In genomic region chr22:35357883-35358621, GRCh38 we compare ENCODE assay signal across 18 cellular contexts. TPM values are rescaled to one million over a fixed set of nuclear protein-coding genes. Genes with fewer than 3 reads are reported as not detected.
DNase-seq lines count a peak whose midpoint lies in the region; ATAC-seq, FAIRE-seq and TF ChIP-seq lines count a peak whose summit lies in the region.
"Had no signal": no experiment of that assay in that cellular context is flagged by ENCODE, and none has a peak within 500 bp of the region (broad histone marks: within the 10 kb centered on the region; RNA-seq: fewer than 3 reads in every experiment).

No MANE protein-coding gene starts in this region.

- peaks cover 8% of the 10 kb centered on the region for H3K27me3 Mint-ChIP-seq in HFFc6 (ENCODE audit: insufficient read depth)

- H3K4me3 Mint-ChIP-seq in HFFc6 = no peak overlapping the region

- no peak for TF ChIP-seq CTCF in A549 (IDR thresholded peaks at IDR 0.05)
- TF ChIP-seq CTCF in HFFc6 (IDR thresholded peaks at IDR 0.05) = no peak

- H3K4me1 Mint-ChIP-seq in HFFc6 (ENCODE audit: low read depth) = peaks cover 17% of the 10 kb centered on the region

- DNase-seq in A549 (ENCODE audit: low read depth in 1 of 2, low spot score in 1 of 2) (peak; percentile 43 to 52), HFFc6 (peak; percentile 59), SW 1271 (lab: John Stamatoyannopoulos, UW) (peak; percentile 36 to 58), OCI-M1 (lab: John Stamatoyannopoulos, UW) (no peak), cortex of kidney (lab: John Stamatoyannopoulos, UW) (no peak), DMS79 (lab: John Stamatoyannopoulos, UW) (no peak)
- DNase-seq in activated CD8-positive, alpha-beta memory T cell treated with anti-CD3 and anti-CD28 coated beads, Interleukin-2, amount 50 U/mL, for 48 hours = no peak
- DNase-seq: activated gamma-delta T cell treated with Interleukin-2 at 50 U/mL for 16 hours; body of pancreas; effector CD8-positive, alpha-beta T cell; H7; NCI-H2029 treated with DMSO at 0.1 percent for 48 hours; NCI-H82; pancreas; SJCRH30; small intestine; stomach had no signal

- no peak for TF ChIP-seq EP300 in A549 (IDR thresholded peaks at IDR 0.05)

- no peak overlapping the region for H3K4me3 ChIP-seq in A549
- H3K4me3 ChIP-seq: body of pancreas, pancreas, SJCRH30, stomach had no signal

- no peak overlapping the region for H3K4me2 ChIP-seq in A549

- H3K9me3 ChIP-seq in A549 = no peaks in the 10 kb centered on the region
- H3K9me3 ChIP-seq: body of pancreas, pancreas, SJCRH30, stomach had no signal

- no peak for TF ChIP-seq RAD21 in A549 (conservative IDR thresholded peaks at IDR 0.05 in 1 of 2, IDR thresholded peaks at IDR 0.05 in 1 of 2)

- H3K36me3 Mint-ChIP-seq in HFFc6 (ENCODE audit: low read depth) = no peaks in the 10 kb centered on the region

- peak overlapping the region in 1 of 2 experiments; percentile 63; a peak in 2 of 6 replicates for H3K27ac ChIP-seq in A549
- H3K27ac ChIP-seq: body of pancreas, pancreas, SJCRH30, stomach had no signal

- TF ChIP-seq POLR2A in A549 (IDR thresholded peaks at IDR 0.05; ENCODE audit: low read length) = no peak

- peaks cover 40% of the 10 kb centered on the region for H3K4me1 ChIP-seq in A549
- H3K4me1 ChIP-seq: body of pancreas, pancreas had no signal

- H3K27ac Mint-ChIP-seq in HFFc6 = peak overlapping the region; percentile 32; the same call in 1 of the 2 replicates

- CTCF ChIA-PET in A549 (lab: Yijun Ruan, JAX) = interaction anchor here (0.8 to 1.4 kb wide), 4 partner anchors 10 to 708 kb away, joined by 3 read pairs; no protein-coding TSS in a partner anchor

- H3K9me3 Mint-ChIP-seq in HFFc6 = peaks cover 5% of the 10 kb centered on the region; the same call in 1 of the 2 replicates

- POLR2A ChIA-PET in A549 (lab: Yijun Ruan, JAX) = interaction anchor here (0.6 to 1.1 kb wide), 3 partner anchors 22 to 52 kb away, joined by 3 to 5 read pairs (median 4); no protein-coding TSS in a partner anchor

- no peak for FAIRE-seq in A549 (lab: Jason Lieb, UNC)
- FAIRE-seq: pancreas, small intestine had no signal

- 74% methylated on average over 6 of the region's 6 CpGs for WGBS in A549 (ENCODE audit: missing lambda C conversion rate)

- ATAC-seq in A549 (peak; percentile 32 to 48; a peak in 3 of 6 replicates), esophagus mucosa (peak; percentile 72)
- ATAC-seq: body of pancreas, pancreas had no signal

TF ChIP-seq in A549, 52 proteins besides CTCF, POLR2A, EP300 and RAD21:
- TF ChIP-seq NR3C1 (IDR thresholded peaks at IDR 0.05) (no peak), CBX2 (IDR thresholded peaks at IDR 0.05; ENCODE audit: borderline replicate concordance, low read depth) (no peak), FOSL2 (IDR thresholded peaks at IDR 0.05) (no peak), FOSL2 (CRISPR knock-in tag; IDR thresholded peaks at IDR 0.05) (peak; percentile 23; the same call in 1 of the 2 replicates), ZC3H11A (IDR thresholded peaks at IDR 0.05) (no peak), PHF8 (IDR thresholded peaks at IDR 0.05; ENCODE audit: borderline replicate concordance, low read depth) (no peak), HES2 (IDR thresholded peaks at IDR 0.05) (no peak)
TF ChIP-seq in A549: peak in this region for 1.

RNA-seq across cellular contexts. Expression of gene HMOX1, which starts 22.8 kb away (rescaled TPM):
- polyA plus RNA-seq in A549 (2011; rRNA removed) (97.7 and 129 TPM in 2 replicates), A549 (2017; fragmentation: RNase III; extraction: RNeasy Plus Mini Kit Qiagen cat#74134 plus additional on column Dnase treatment) (374 to 506 TPM (median 426 TPM) in 3 replicates)
- polyA plus RNA-seq in A549 (2012; cell fraction: cytosol; rRNA removed) = 295 and 372 TPM in 2 replicates
- polyA plus RNA-seq in A549 (2012; cell fraction: nucleus; rRNA removed) = 385 and 449 TPM in 2 replicates
- 71.2 and 79.3 TPM in 2 replicates for polyA minus RNA-seq in A549 (2011; rRNA and poly(A)+ RNA removed)
- 100 to 1,000 TPM in 1 of 6 experiments, 10 to 100 TPM in 5; 51.2 to 117 (median 56.2) TPM for total RNA-seq in HFFc6 (2021; fragmentation: NEBNext Ultra II Directional; extraction: Animal tissue kit (Norgen Biotek cat#: 25700))
- total RNA-seq in esophagus mucosa = 27.8 TPM

RNA-seq across cellular contexts. Expression of gene MCM5, which starts 41.9 kb away (rescaled TPM):
- polyA plus RNA-seq in A549 (2011; rRNA removed) (44.5 and 50.2 TPM in 2 replicates), A549 (2017; fragmentation: RNase III; extraction: RNeasy Plus Mini Kit Qiagen cat#74134 plus additional on column Dnase treatment) (94.4 to 99.1 TPM (median 98.1 TPM) in 3 replicates)
- 111 and 131 TPM in 2 replicates for polyA plus RNA-seq in A549 (2012; cell fraction: cytosol; rRNA removed)
- polyA plus RNA-seq in A549 (2012; cell fraction: nucleus; rRNA removed) = 252 and 280 TPM in 2 replicates
- 92.2 and 97.7 TPM in 2 replicates for polyA minus RNA-seq in A549 (2011; rRNA and poly(A)+ RNA removed)
- 10 to 100 TPM; 41.1 to 96.3 (median 79.9) TPM for total RNA-seq in HFFc6 (2021; fragmentation: NEBNext Ultra II Directional; extraction: Animal tissue kit (Norgen Biotek cat#: 25700))
- total RNA-seq in esophagus mucosa = 34.4 TPM

RNA-seq across cellular contexts. Expression of gene TOM1, which starts 58.4 kb away (rescaled TPM):
- polyA plus RNA-seq in A549 (2011; rRNA removed) = 16.6 and 26.2 TPM in 2 replicates
- 15.6 and 17.9 TPM in 2 replicates for polyA plus RNA-seq in A549 (2012; cell fraction: cytosol; rRNA removed)
- polyA plus RNA-seq in A549 (2012; cell fraction: nucleus; rRNA removed) = 22.7 and 27.2 TPM in 2 replicates
- polyA plus RNA-seq in A549 (2017; fragmentation: RNase III; extraction: RNeasy Plus Mini Kit Qiagen cat#74134 plus additional on column Dnase treatment) = 11.4 to 16.4 TPM (median 14.5 TPM) in 3 replicates
- 56.9 and 61.5 TPM in 2 replicates for polyA minus RNA-seq in A549 (2011; rRNA and poly(A)+ RNA removed)
- 10 to 100 TPM; 34.2 to 47.2 (median 44.6) TPM for total RNA-seq in HFFc6 (2021; fragmentation: NEBNext Ultra II Directional; extraction: Animal tissue kit (Norgen Biotek cat#: 25700))
- 88.2 TPM for total RNA-seq in esophagus mucosa

Comparison
In these comparisons a context has a peak if more than half of its experiments do, and no peak if none do; other contexts are left out.
1. DNase-seq: peak in A549 (2 of 2), HFFc6 (single experiment) and SW 1271 (2 of 2); none in OCI-M1 (single experiment), cortex of kidney (single experiment), activated CD8-positive, alpha-beta memory T cell treated with anti-CD3 and anti-CD28 coated beads, Interleukin-2, amount 50 U/mL, for 48 hours (single experiment) and DMS79 (single experiment).